Comparison of ENCODE assay signal across 17 cellular contexts in the genomic region with DNA sequence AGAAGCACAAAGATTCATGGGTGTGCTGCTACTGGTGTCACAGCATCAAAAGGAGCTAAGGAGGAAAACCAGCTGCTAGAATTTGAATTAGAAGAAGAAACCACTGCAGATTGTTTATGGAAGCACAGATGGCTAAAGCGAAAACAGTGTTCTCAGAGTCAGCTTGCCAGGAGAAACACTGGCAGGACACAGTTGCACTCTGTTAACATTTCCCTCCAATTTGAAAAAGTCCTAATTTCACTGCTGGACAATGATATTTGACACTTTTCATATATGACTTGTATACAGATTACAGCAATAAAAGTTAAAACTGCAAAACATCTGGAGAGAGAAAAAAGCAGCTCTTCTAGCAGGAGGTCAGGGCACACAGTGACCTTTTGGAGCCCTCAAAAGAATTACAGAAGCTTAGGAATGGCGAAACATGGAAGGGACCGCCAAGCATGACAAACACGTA.
DNase-seq lines count a peak whose midpoint lies in the region; ATAC-seq and TF ChIP-seq lines count a peak whose summit lies in the region.
"Had no signal": no experiment of that assay in that cellular context is flagged by ENCODE, and none has a peak within 500 bp of the region (broad histone marks: within the 10 kb centered on the region; RNA-seq: fewer than 3 reads in every experiment).

No MANE protein-coding gene starts in this region.

- DNase-seq in Right ventricle myocardium inferior (ENCODE audit: missing footprints) = no peak
- no peak for DNase-seq in cardiac septum (ENCODE audit: low spot score)
- DNase-seq in osteocyte (ENCODE audit: extremely low spot score, unreplicated experiment) = no peak
- DNase-seq in activated gamma-delta T cell treated with Interleukin-2 at 50 U/mL for 16 hours = no peak
- no peak for DNase-seq in DMS153 (lab: John Stamatoyannopoulos, UW)
- no peak for DNase-seq in activated naive CD4-positive, alpha-beta T cell (lab: John Stamatoyannopoulos, UW)
- DNase-seq in NCI-H1092 (lab: John Stamatoyannopoulos, UW) = no peak
- DNase-seq: activated CD8-positive, alpha-beta memory T cell treated with anti-CD3 and anti-CD28 coated beads for 24 hours; activated naive CD4-positive, alpha-beta T cell treated with Interleukin-2 at 50 U/mL for 16 hours; Caco-2; caudate nucleus; MV-4-11; stimulated activated naive CD8-positive, alpha-beta T cell treated with anti-CD3 and anti-CD28 coated beads, Interleukin-15, Interleukin-2, amounts not matched to agents 100 U/mL and 50 U/mL, for 24 hours had no signal

- intact Hi-C loops in Right ventricle myocardium inferior (cut with DNase I) = no loop called here
- intact Hi-C loops in cardiac septum (cut with DNase I) = no loop called here

- peak overlapping the region; percentile 92 for H3K27ac Mint-ChIP-seq in osteocyte (ENCODE audit: unreplicated experiment)

- H3K9me3 ChIP-seq in gastroesophageal sphincter = no peaks in the 10 kb centered on the region
- H3K9me3 ChIP-seq: Caco-2 had no signal

- peak overlapping the region in 3 of 4 donors; percentile 11 to 56 (median 12) for H3K27ac ChIP-seq in gastroesophageal sphincter
- H3K27ac ChIP-seq: 22Rv1, epithelial cell of prostate, SK-N-MC had no signal

- TF ChIP-seq CTCF in gastroesophageal sphincter (IDR thresholded peaks at IDR 0.05) = no peak
- TF ChIP-seq CTCF in osteocyte (IDR thresholded peaks at IDR 0.05) = no peak

- peaks cover 24% of the 10 kb centered on the region for H3K9me3 Mint-ChIP-seq in osteocyte (ENCODE audit: unreplicated experiment)

- H3K4me3 Mint-ChIP-seq in osteocyte (ENCODE audit: unreplicated experiment) = peak overlapping the region; percentile 2

- 21 to 29% methylated on average over 4 of the region's 4 CpGs for WGBS in gastroesophageal sphincter (ENCODE audit: low coverage in 1 of 2), 2 donors

- peak; percentile 88 for ATAC-seq in Right ventricle myocardium inferior
- ATAC-seq in gastroesophageal sphincter = peak; percentile 83
- ATAC-seq: stimulated activated naive CD8-positive, alpha-beta T cell treated with anti-CD3 and anti-CD28 coated beads, Interleukin-15, Interleukin-2, amounts not matched to agents 100 U/mL and 50 U/mL, for 24 hours had no signal

- H3K27me3 ChIP-seq in gastroesophageal sphincter = no peaks in the 10 kb centered on the region

- no peak overlapping the region for H3K4me3 ChIP-seq in gastroesophageal sphincter
- H3K4me3 ChIP-seq: SK-N-MC had no signal

- peaks cover 0 to 22% (median 9%) of the 10 kb centered on the region in 3 donors for H3K4me1 ChIP-seq in gastroesophageal sphincter
- H3K4me1 ChIP-seq: Caco-2 had no signal

- TF ChIP-seq EP300 in gastroesophageal sphincter (IDR thresholded peaks at IDR 0.05) = no peak

- TF ChIP-seq POLR2A in gastroesophageal sphincter (IDR thresholded peaks at IDR 0.05) = no peak

- peaks cover 21% of the 10 kb centered on the region for H3K36me3 Mint-ChIP-seq in osteocyte (ENCODE audit: unreplicated experiment)

- peaks cover 62% of the 10 kb centered on the region for H3K4me1 Mint-ChIP-seq in osteocyte (ENCODE audit: unreplicated experiment)

- no peaks in the 10 kb centered on the region for H3K27me3 Mint-ChIP-seq in osteocyte (ENCODE audit: unreplicated experiment)

- no peaks in the 10 kb centered on the region for H3K36me3 ChIP-seq in gastroesophageal sphincter
